11 cellular contexts compared by ENCODE assay signal in genomic region chr13:75299913-75300862, GRCh38.
DNase-seq lines count a peak whose midpoint lies in the region; ATAC-seq, FAIRE-seq and TF ChIP-seq lines count a peak whose summit lies in the region.
"Had no signal": no experiment of that assay in that cellular context is flagged by ENCODE, and none has a peak within 500 bp of the region (broad histone marks: within the 10 kb centered on the region; RNA-seq: fewer than 3 reads in every experiment).

No MANE protein-coding gene starts in this region.

- H3K4me3 ChIP-seq in breast epithelium (no peak overlapping the region), astrocyte (ENCODE audit: insufficient read depth, low read depth, low read length) (no peak overlapping the region), upper lobe of right lung (no peak overlapping the region)

- intact Hi-C loops in MCF 10A (cut with micrococcal nuclease), result no loop called here
- intact Hi-C loops in breast epithelium (cut with DNase I; ENCODE audit: low total_unique reads), result no loop called here
- intact Hi-C loops in upper lobe of right lung (cut with DNase I), result no loop called here

- H3K27me3 Mint-ChIP-seq in MCF 10A (ENCODE audit: insufficient read depth, unreplicated experiment), result no peaks in the 10 kb centered on the region
- no peaks in the 10 kb centered on the region for H3K27me3 Mint-ChIP-seq in astrocyte (ENCODE audit: low read depth, unreplicated experiment)

- CTCF ChIA-PET in MCF 10A (lab: Yijun Ruan, JAX), result no interaction called here

- peaks cover 7% of the 10 kb centered on the region for H3K36me3 Mint-ChIP-seq in MCF 10A (ENCODE audit: insufficient read depth, unreplicated experiment)
- H3K36me3 Mint-ChIP-seq in astrocyte (ENCODE audit: low read depth, unreplicated experiment), result peaks cover 9% of the 10 kb centered on the region

- BruUV-seq in MCF 10A (replicated peaks; lab: Mats Ljungman, UMichigan), result no TSS peak

- no peaks in the 10 kb centered on the region for H3K79me2 ChIP-seq in astrocyte (ENCODE audit: insufficient read depth, low read length)

- H3K9me3 Mint-ChIP-seq in MCF 10A (ENCODE audit: unreplicated experiment) (peaks cover 8% of the 10 kb centered on the region), astrocyte (ENCODE audit: unreplicated experiment) (no peaks in the 10 kb centered on the region)

- H3K4me2 ChIP-seq in astrocyte (ENCODE audit: low read length), result no peak overlapping the region

- TF ChIP-seq POLR2A in breast epithelium (IDR thresholded peaks at IDR 0.05), result no peak

- H3K36me3 ChIP-seq in breast epithelium, result no peaks in the 10 kb centered on the region
- H3K36me3 ChIP-seq in astrocyte (ENCODE audit: insufficient read depth, low read length), result peaks cover 3% of the 10 kb centered on the region
- peaks cover 16% of the 10 kb centered on the region for H3K36me3 ChIP-seq in upper lobe of right lung

- H3K4me3 Mint-ChIP-seq in MCF 10A (ENCODE audit: unreplicated experiment) (no peak overlapping the region), astrocyte (ENCODE audit: unreplicated experiment) (no peak overlapping the region)

- H2AFZ ChIP-seq in astrocyte (ENCODE audit: low read depth, low read length), result no peak overlapping the region

- H3K9ac ChIP-seq in astrocyte (ENCODE audit: low read length), result no peak overlapping the region

- H3K27me3 ChIP-seq in breast epithelium (no peaks in the 10 kb centered on the region), astrocyte (ENCODE audit: insufficient read depth, low read length) (no peaks in the 10 kb centered on the region), upper lobe of right lung (no peaks in the 10 kb centered on the region)
- H3K27me3 ChIP-seq: BE2C, foreskin keratinocyte had no signal

- H3K27ac Mint-ChIP-seq in MCF 10A (ENCODE audit: low read depth, unreplicated experiment), result no peak overlapping the region
- peak overlapping the region; percentile 3 for H3K27ac Mint-ChIP-seq in astrocyte (ENCODE audit: unreplicated experiment)

- no peaks in the 10 kb centered on the region for H4K20me1 ChIP-seq in astrocyte (ENCODE audit: insufficient read depth, low read length)

- POLR2A ChIA-PET in MCF 10A (lab: Yijun Ruan, JAX), result no interaction called here

- TF ChIP-seq CTCF in MCF 10A (IDR thresholded peaks at IDR 0.05; ENCODE audit: unreplicated experiment), result no peak
- no peak for TF ChIP-seq CTCF in breast epithelium (IDR thresholded peaks at IDR 0.05)
- no peak for TF ChIP-seq CTCF in astrocyte (IDR thresholded peaks at IDR 0.05; ENCODE audit: insufficient read depth, low read depth, low read length)
- TF ChIP-seq CTCF in upper lobe of right lung (IDR thresholded peaks at IDR 0.05), result no peak

- FAIRE-seq in astrocyte (lab: Jason Lieb, UNC), result no peak

- H3K4me1 ChIP-seq in breast epithelium, result no peaks in the 10 kb centered on the region
- peaks cover 3% of the 10 kb centered on the region for H3K4me1 ChIP-seq in astrocyte (ENCODE audit: insufficient read depth, low read length)
- H3K4me1 ChIP-seq in upper lobe of right lung, result no peaks in the 10 kb centered on the region
- H3K4me1 ChIP-seq: foreskin keratinocyte had no signal

- H3K4me1 Mint-ChIP-seq in MCF 10A (ENCODE audit: insufficient read depth, unreplicated experiment), result peaks cover 9% of the 10 kb centered on the region
- H3K4me1 Mint-ChIP-seq in astrocyte (ENCODE audit: low read depth, unreplicated experiment), result peaks cover 20% of the 10 kb centered on the region

- H3K27ac ChIP-seq in breast epithelium, result no peak overlapping the region
- no peak overlapping the region for H3K27ac ChIP-seq in astrocyte (ENCODE audit: low read depth, low read length)
- no peak overlapping the region for H3K27ac ChIP-seq in upper lobe of right lung
- H3K27ac ChIP-seq: foreskin keratinocyte had no signal

- ATAC-seq in HG03064 (IDR thresholded peaks at IDR 0.05; ENCODE audit: low read depth, unreplicated experiment), result peak; percentile 61
- ATAC-seq in upper lobe of right lung, result no peak
- ATAC-seq: foreskin keratinocyte had no signal

- H3K9me3 ChIP-seq in breast epithelium (no peaks in the 10 kb centered on the region), astrocyte (ENCODE audit: insufficient read depth, low read depth, low read length) (no peaks in the 10 kb centered on the region), upper lobe of right lung (no peaks in the 10 kb centered on the region)
- H3K9me3 ChIP-seq: BE2C had no signal

- peak; percentile 2 for DNase-seq in MCF 10A (ENCODE audit: unreplicated experiment)
- no peak for DNase-seq in breast epithelium (ENCODE audit: low spot score in 2 of 2)
- peak; percentile 55 for DNase-seq in astrocyte (ENCODE audit: low read depth)
- DNase-seq in stromal cell of bone marrow (ENCODE audit: low read depth), result peak; percentile 34
- DNase-seq in upper lobe of right lung, result no peak
- DNase-seq in activated effector memory CD4-positive, alpha-beta T cell treated with anti-CD3 and anti-CD28 coated beads, Interleukin-2, amount 50 U/mL, for 16 hours, result no peak
- DNase-seq in SK-N-DZ (ENCODE audit: low spot score), result no peak
- DNase-seq: BE2C, foreskin keratinocyte, occipital lobe had no signal

Comparison
In these comparisons a context has a peak if more than half of its experiments do, and no peak if none do; other contexts are left out.
1. DNase-seq: peak in MCF 10A (single experiment), astrocyte (single experiment) and stromal cell of bone marrow (single experiment); none in breast epithelium (0 of 2), upper lobe of right lung (single experiment), activated effector memory CD4-positive, alpha-beta T cell treated with anti-CD3 and anti-CD28 coated beads, Interleukin-2, amount 50 U/mL, for 16 hours (single experiment) and SK-N-DZ (single experiment).